In the genomic region with DNA sequence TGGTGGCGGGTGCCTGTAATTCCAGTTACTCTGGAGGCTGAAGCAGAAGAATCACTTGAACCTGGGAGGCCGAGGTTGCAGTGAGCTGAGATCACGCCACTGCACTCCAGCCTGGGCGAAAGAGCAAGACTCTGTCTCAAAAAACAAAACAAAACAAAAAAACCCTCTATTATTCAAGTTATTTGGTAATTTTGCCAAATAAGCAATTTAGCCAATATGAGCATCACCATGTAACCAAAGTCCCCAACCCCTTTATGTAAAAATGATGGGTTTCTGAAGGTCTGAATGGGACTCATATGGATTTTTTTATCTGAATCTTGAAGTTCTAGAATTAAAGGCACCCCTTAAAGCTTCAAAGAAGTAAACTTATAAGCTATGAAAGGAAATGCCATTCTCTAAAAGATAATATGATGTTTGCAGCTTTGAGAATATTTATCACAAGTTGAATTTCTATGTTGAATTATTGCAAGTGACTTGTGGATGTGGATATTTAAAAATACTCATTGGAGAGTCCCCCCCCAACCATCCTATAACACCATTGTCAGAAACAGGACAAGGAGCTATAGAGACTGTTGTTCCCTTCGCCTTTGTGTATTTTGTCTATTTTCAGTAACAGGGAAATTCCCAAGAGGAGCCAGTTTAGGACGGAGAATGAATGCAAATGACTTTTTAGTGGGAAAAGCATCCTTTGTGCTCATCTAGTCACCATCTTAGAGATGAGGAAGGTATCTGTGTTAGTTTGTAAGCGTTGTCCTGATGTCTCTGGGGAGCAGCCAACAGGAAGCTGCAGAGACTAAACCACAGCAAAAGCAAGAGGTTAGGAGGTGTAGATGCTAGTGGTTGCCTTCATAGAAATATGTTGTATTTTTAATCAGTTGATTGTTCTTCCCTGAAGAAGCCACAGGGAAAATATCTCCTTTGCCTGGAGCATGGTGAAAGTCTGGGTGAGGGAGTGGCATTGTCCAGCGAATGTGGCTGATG, we compare ENCODE assay signal across 10 cellular contexts.
DNase-seq lines count a peak whose midpoint lies in the region; ATAC-seq lines count a peak whose summit lies in the region.
"Had no signal": no experiment of that assay in that cellular context is flagged by ENCODE, and none has a peak within 500 bp of the region (broad histone marks: within the 10 kb centered on the region; RNA-seq: fewer than 3 reads in every experiment).

No MANE protein-coding gene starts in this region.

- 0 out of 2 replicates have a peak overlapping the region, but pooled peaks have one; percentile 7 for H3K27ac ChIP-seq in BLaER1

- H4K20me1 ChIP-seq in BLaER1, result peaks cover 100% of the 10 kb centered on the region

- H3K4me2 ChIP-seq in BLaER1, result peak overlapping the region; percentile 76

- peak; percentile 24 for DNase-seq in NAMALWA (ENCODE audit: low spot score)
- peak; percentile 84 for DNase-seq in globus pallidus (ENCODE audit: low spot score)
- no peak for DNase-seq in NCI-H1105 (lab: John Stamatoyannopoulos, UW)
- DNase-seq in NCI-H2029 treated with DMSO at 0.1 percent for 48 hours (lab: John Stamatoyannopoulos, UW), result no peak
- DNase-seq: activated CD8-positive, alpha-beta memory T cell treated with anti-CD3 and anti-CD28 coated beads, Interleukin-2, amount 50 U/mL, for 48 hours; NCI-H187 treated with DMSO at 0.1 percent for 48 hours had no signal

- H3K36me3 ChIP-seq in BLaER1, result peaks cover 81% of the 10 kb centered on the region

- H3K9ac ChIP-seq in BLaER1, result no peak overlapping the region

- H3K27me3 ChIP-seq in BLaER1, result no peaks in the 10 kb centered on the region

- ATAC-seq in GM18861 (IDR thresholded peaks at IDR 0.05; ENCODE audit: unreplicated experiment) (peak; percentile 67), HG03159 (IDR thresholded peaks at IDR 0.05; ENCODE audit: unreplicated experiment) (no peak), GM19397 (IDR thresholded peaks at IDR 0.05; ENCODE audit: unreplicated experiment) (no peak)

- H3K9me3 ChIP-seq in BLaER1, result no peaks in the 10 kb centered on the region

- peaks cover 67% of the 10 kb centered on the region for H3K4me1 ChIP-seq in BLaER1

- H3K4me3 ChIP-seq in BLaER1, result no peak overlapping the region; the same call in 1 of the 2 replicates

Comparison
In these comparisons a context has a peak if more than half of its experiments do, and no peak if none do; other contexts are left out.
1. DNase-seq: peak in NAMALWA (single experiment) and globus pallidus (single experiment); none in NCI-H1105 (single experiment) and NCI-H2029 treated with DMSO at 0.1 percent for 48 hours (single experiment).